Comparison of ENCODE assay signal across 16 cellular contexts in the genomic region with DNA sequence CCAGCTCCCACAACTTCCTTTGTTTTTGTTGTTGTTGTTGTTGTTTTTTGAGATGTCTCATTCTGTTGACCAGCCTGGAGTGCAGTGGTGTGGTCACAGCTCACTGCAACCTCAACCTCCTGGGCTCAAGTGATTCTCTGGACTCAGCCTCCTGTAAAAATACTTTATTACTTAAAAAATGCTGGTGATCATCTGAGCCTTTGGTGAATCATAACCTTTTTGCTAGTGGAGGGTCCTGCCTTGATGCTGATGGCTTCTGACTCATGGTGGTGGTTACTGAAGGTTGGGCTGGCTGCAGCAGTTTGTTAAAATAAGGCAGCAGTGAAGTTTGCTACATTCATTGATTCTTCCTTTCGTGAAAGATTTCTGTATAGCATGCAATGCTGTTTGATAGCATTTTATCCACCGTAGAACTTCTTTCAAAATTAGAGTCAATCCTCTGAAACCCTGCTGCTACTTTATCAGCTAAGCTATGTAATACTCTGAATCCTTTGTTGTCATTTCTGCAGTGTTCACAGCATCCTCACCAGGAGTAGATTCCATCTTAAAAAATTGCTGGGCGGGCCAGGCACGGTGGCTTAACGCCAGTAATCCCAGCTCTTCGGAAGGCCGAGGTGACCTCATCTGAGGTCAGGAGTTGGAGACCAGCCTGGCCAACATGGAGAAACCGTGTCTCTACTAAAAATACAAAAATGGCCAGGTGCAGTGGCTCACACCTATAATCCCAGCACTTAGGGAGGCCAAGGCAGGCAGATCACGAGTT. TPM values are rescaled to one million over a fixed set of nuclear protein-coding genes. Genes with fewer than 3 reads are reported as not detected.
DNase-seq lines count a peak whose midpoint lies in the region; ATAC-seq, FAIRE-seq and TF ChIP-seq lines count a peak whose summit lies in the region.
"Had no signal": no experiment of that assay in that cellular context is flagged by ENCODE, and none has a peak within 500 bp of the region (broad histone marks: within the 10 kb centered on the region; RNA-seq: fewer than 3 reads in every experiment).

No MANE protein-coding gene starts in this region.

- POLR2A ChIA-PET in GM10248 (lab: Yijun Ruan, JAX): interaction anchor here (0.7 kb wide), 1 partner anchor 23 kb away, joined by 4 read pairs; no protein-coding TSS in a partner anchor

- TF ChIP-seq POLR2A in right lobe of liver (IDR thresholded peaks at IDR 0.05): no peak

- in situ Hi-C loops in astrocyte of the spinal cord (cut with HindIII; ENCODE audit: low sequenced_read_pairs): no loop called here

- H3K4me3 ChIP-seq in astrocyte of the spinal cord (ENCODE audit: low read depth, low read length) (no peak overlapping the region), right lobe of liver (no peak overlapping the region)

- H3K27ac ChIP-seq in right lobe of liver: peak overlapping the region in 1 of 3 donors; percentile 48
- H3K27ac ChIP-seq: HL-60, RWPE1 had no signal

- peak; percentile 92 for DNase-seq in EL
- no peak for DNase-seq in HTR-8/SVneo (ENCODE audit: insufficient read length, low spot score)
- peak; percentile 93 for DNase-seq in astrocyte of the spinal cord (ENCODE audit: low read depth, low spot score)
- peak in 1 of 3 donors; percentile 39 for DNase-seq in right lobe of liver
- no peak for DNase-seq in NCI-H1694 (lab: John Stamatoyannopoulos, UW)
- DNase-seq in GM10248 (ENCODE audit: extremely low spot score): no peak
- DNase-seq in hypothalamus (lab: John Stamatoyannopoulos, UW): no peak
- DNase-seq: activated CD4-positive, alpha-beta T cell treated with anti-CD3 and anti-CD28 coated beads for 1 hour; DMS153; glutamatergic neuron; NCI-H1694 treated with DMSO at 0.1 percent for 48 hours; stimulated activated CD4-positive, alpha-beta T cell treated with anti-CD3 and anti-CD28 coated beads, Interleukin-15, amount 100 ng/mL, for 24 hours had no signal

- 50% methylated on average over 8 of the region's 9 CpGs for WGBS in right lobe of liver (ENCODE audit: insufficient coverage, low coverage, low lambda C conversion rate, missing lambda C conversion rate)

- H3K27me3 ChIP-seq in right lobe of liver: no peaks in the 10 kb centered on the region

- intact Hi-C loops in right lobe of liver (cut with DNase I): no loop called here

- peak; percentile 20 for FAIRE-seq in HTR-8/SVneo (lab: Jason Lieb, UNC)
- FAIRE-seq: bronchial epithelial cell had no signal

- TF ChIP-seq CTCF in astrocyte of the spinal cord (IDR thresholded peaks at IDR 0.05; ENCODE audit: low read depth, low read length) (no peak), right lobe of liver (IDR thresholded peaks at IDR 0.05) (no peak), GM10248 (IDR thresholded peaks at IDR 0.05; ENCODE audit: control extremely low read depth, extremely low read depth, low read depth, missing control alignments) (no peak)

- ATAC-seq in right lobe of liver: peak in 3 of 4 donors; percentile 47 to 57 (median 47)
- ATAC-seq in HG03460 (IDR thresholded peaks at IDR 0.05; ENCODE audit: unreplicated experiment): no peak

- CTCF ChIA-PET in GM10248 (lab: Yijun Ruan, JAX): interaction anchor here (1.0 kb wide), 1 partner anchor 17 kb away, joined by 3 read pairs; no protein-coding TSS in a partner anchor

- no peaks in the 10 kb centered on the region for H3K36me3 ChIP-seq in right lobe of liver

- H3K9me3 ChIP-seq in right lobe of liver: no peaks in the 10 kb centered on the region

- peaks cover 0 to 55% (median 8%) of the 10 kb centered on the region in 4 donors for H3K4me1 ChIP-seq in right lobe of liver

RNA-seq across cellular contexts. Expression of gene ARHGAP35, which starts 18.0 kb away (rescaled TPM):
- 10 to 100 TPM; 33.5 to 54.4 (median 47.8) TPM for total RNA-seq in right lobe of liver

RNA-seq across cellular contexts. Expression of gene AP2S1, which starts 28.1 kb away (rescaled TPM):
- 10 to 100 TPM; 67.2 to 82.6 (median 73.6) TPM for total RNA-seq in right lobe of liver

Comparison
In these comparisons a context has a peak if more than half of its experiments do, and no peak if none do; other contexts are left out.
1. DNase-seq: peak in EL (single experiment) and astrocyte of the spinal cord (single experiment); none in HTR-8/SVneo (single experiment), NCI-H1694 (single experiment), GM10248 (single experiment) and hypothalamus (0 of 51).